17 cellular contexts compared by ENCODE assay signal in the genomic region with DNA sequence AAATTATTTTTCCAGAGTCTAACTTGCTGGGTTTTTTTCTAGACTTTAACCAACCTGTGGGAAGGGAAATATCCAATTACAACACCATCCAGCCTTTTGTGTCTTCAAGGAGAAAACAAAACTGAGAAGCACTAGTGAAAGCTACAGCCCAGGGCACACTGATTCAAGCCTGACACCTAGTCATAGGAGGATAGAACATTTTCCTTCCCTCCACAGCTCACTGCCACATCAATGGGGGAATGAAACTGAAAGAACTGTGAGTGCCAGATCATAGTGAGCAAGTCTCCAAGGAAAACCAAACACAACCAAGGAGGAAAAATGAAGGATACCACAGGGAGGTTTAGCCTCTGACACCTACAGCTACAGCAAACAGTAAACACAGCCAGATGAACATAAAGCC. TPM values are rescaled to one million over a fixed set of nuclear protein-coding genes. Genes with fewer than 3 reads are reported as not detected.
A peak's percentile ranks its signal among the peaks of the same experiment; 100 is the strongest.
DNase-seq lines count a peak whose midpoint lies in the region; ATAC-seq, FAIRE-seq and TF ChIP-seq lines count a peak whose summit lies in the region.
"Had no signal": no experiment of that assay in that cellular context is flagged by ENCODE, and none has a peak within 500 bp of the region (broad histone marks: within the 10 kb centered on the region; RNA-seq: fewer than 3 reads in every experiment).

No MANE protein-coding gene starts in this region.

- H3K36me3 Mint-ChIP-seq in activated CD8-positive, alpha-beta T cell treated with anti-CD3 and anti-CD28 coated beads for 36 hours (ENCODE audit: low read depth): no peaks in the 10 kb centered on the region
- no peaks in the 10 kb centered on the region for H3K36me3 Mint-ChIP-seq in activated CD8-positive, alpha-beta T cell treated with anti-CD3 and anti-CD28 coated beads, Interleukin-2, amount 10 ng/mL, durations not matched to agents 7 days and 5 days (ENCODE audit: low read depth)

- no peaks in the 10 kb centered on the region for H4K20me1 ChIP-seq in keratinocyte (ENCODE audit: control insufficient read depth, extremely low read depth, insufficient read depth, low read length)

- H2BK120ac ChIP-seq in neuronal stem cell (ENCODE audit: low read depth, low read length): no peak overlapping the region

- CTCF ChIA-PET in activated CD8-positive, alpha-beta T cell treated with anti-CD3 and anti-CD28 coated beads for 36 hours (lab: Charles Lee): no interaction called here
- CTCF ChIA-PET in activated CD8-positive, alpha-beta T cell treated with anti-CD3 and anti-CD28 coated beads, Interleukin-2, amount 10 ng/mL, durations not matched to agents 7 days and 5 days (lab: Charles Lee): no interaction called here

- POLR2A ChIA-PET in activated CD8-positive, alpha-beta T cell treated with anti-CD3 and anti-CD28 coated beads for 36 hours (lab: Charles Lee): no interaction called here
- POLR2A ChIA-PET in activated CD8-positive, alpha-beta T cell treated with anti-CD3 and anti-CD28 coated beads, Interleukin-2, amount 10 ng/mL, durations not matched to agents 7 days and 5 days (lab: Charles Lee): no interaction called here

- H2BK15ac ChIP-seq in neuronal stem cell (ENCODE audit: low read length): no peak overlapping the region

- no peaks in the 10 kb centered on the region for H3K9me1 ChIP-seq in keratinocyte (ENCODE audit: control insufficient read depth, extremely low read depth, insufficient read depth, low read length)

- H3K9me3 ChIP-seq in keratinocyte (ENCODE audit: control insufficient read depth, low read depth, low read length): no peaks in the 10 kb centered on the region
- no peaks in the 10 kb centered on the region for H3K9me3 ChIP-seq in neuronal stem cell (replicated peaks in 1 of 2; ENCODE audit: control insufficient read depth in 2 of 2, insufficient read depth in 1 of 2, low read depth in 1 of 2, low read length in 2 of 2)

- H2AK5ac ChIP-seq in neuronal stem cell (ENCODE audit: low read depth, low read length): no peak overlapping the region

- H3K4me1 Mint-ChIP-seq in activated CD8-positive, alpha-beta T cell treated with anti-CD3 and anti-CD28 coated beads for 36 hours (ENCODE audit: low read depth): peaks cover 14% of the 10 kb centered on the region
- peaks cover 8% of the 10 kb centered on the region for H3K4me1 Mint-ChIP-seq in activated CD8-positive, alpha-beta T cell treated with anti-CD3 and anti-CD28 coated beads, Interleukin-2, amount 10 ng/mL, durations not matched to agents 7 days and 5 days (ENCODE audit: low read depth)

- no peaks in the 10 kb centered on the region for H3K27me3 ChIP-seq in keratinocyte (ENCODE audit: control insufficient read depth, extremely low read depth, insufficient read depth, low read length)
- H3K27me3 ChIP-seq in neuronal stem cell (ENCODE audit: control insufficient read depth in 3 of 3, insufficient read depth in 3 of 3, low read depth in 1 of 3, low read length in 3 of 3): peaks cover 0 to 5% (median 0%) of the 10 kb centered on the region in 3 experiments

- H2AFZ ChIP-seq in keratinocyte (ENCODE audit: control insufficient read depth, low read length) (peak overlapping the region; percentile 33), neuronal stem cell (ENCODE audit: low read length) (no peak overlapping the region)

- H3K9ac ChIP-seq in keratinocyte (ENCODE audit: control insufficient read depth, extremely low read depth, insufficient read depth, low read length) (no peak overlapping the region), neuronal stem cell (ENCODE audit: low read depth, low read length, poor library complexity) (no peak overlapping the region)

- H3K18ac ChIP-seq in neuronal stem cell (ENCODE audit: low read length): no peak overlapping the region

- H3K14ac ChIP-seq in neuronal stem cell (ENCODE audit: low read length): no peak overlapping the region

- H2BK12ac ChIP-seq in neuronal stem cell (ENCODE audit: low read length): no peak overlapping the region

- H3K4me1 ChIP-seq in keratinocyte (ENCODE audit: control insufficient read depth, extremely low read depth, insufficient read depth, low read length) (no peaks in the 10 kb centered on the region), neuronal stem cell (ENCODE audit: control insufficient read depth in 2 of 2, insufficient read depth in 1 of 2, low read depth in 1 of 2, low read length in 2 of 2) (no peaks in the 10 kb centered on the region)

- H3K79me1 ChIP-seq in neuronal stem cell (ENCODE audit: low read depth, low read length): peaks cover 2% of the 10 kb centered on the region

- no peaks in the 10 kb centered on the region for H3K79me2 ChIP-seq in keratinocyte (ENCODE audit: control insufficient read depth, insufficient read depth, low read length)

- in situ Hi-C loops in GM13976 (cut with MboI; ENCODE audit: low sequenced_read_pairs, unreplicated experiment): no loop called here

- no peak overlapping the region for H3K23ac ChIP-seq in neuronal stem cell (ENCODE audit: low read depth, low read length, poor library complexity)

- peak; percentile 83 for ATAC-seq in activated CD8-positive, alpha-beta T cell treated with anti-CD3 and anti-CD28 coated beads for 36 hours
- no peak for ATAC-seq in activated CD8-positive, alpha-beta T cell treated with anti-CD3 and anti-CD28 coated beads, Interleukin-2, amount 10 ng/mL, durations not matched to agents 7 days and 5 days
- ATAC-seq in GM21423 (IDR thresholded peaks at IDR 0.05; ENCODE audit: unreplicated experiment) (peak; percentile 95), HG03175 (IDR thresholded peaks at IDR 0.05; ENCODE audit: unreplicated experiment) (peak; percentile 92)
- ATAC-seq: HepG2 had no signal

- H3K27ac ChIP-seq in keratinocyte (ENCODE audit: control insufficient read depth, insufficient read depth, low read length) (no peak overlapping the region), neuronal stem cell (replicated peaks; ENCODE audit: low read length) (no peak overlapping the region)

- no peak overlapping the region for H3K4ac ChIP-seq in neuronal stem cell (ENCODE audit: low read length)

- H3K4me2 ChIP-seq in keratinocyte (ENCODE audit: control insufficient read depth, extremely low read depth, insufficient read depth, low read depth, low read length) (no peak overlapping the region), neuronal stem cell (ENCODE audit: insufficient read depth, low read length, poor library complexity, severe bottlenecking) (no peak overlapping the region)

- dilution Hi-C loops in keratinocyte (cut with MboI; ENCODE audit: extremely low pct_ligation_motif_present, low sequenced_read_pairs): no loop called here

- H2BK5ac ChIP-seq in neuronal stem cell (ENCODE audit: low read length): no peak overlapping the region

- TF ChIP-seq CTCF in activated CD8-positive, alpha-beta T cell treated with anti-CD3 and anti-CD28 coated beads for 36 hours (IDR thresholded peaks at IDR 0.05): no peak
- no peak for TF ChIP-seq CTCF in keratinocyte (optimal IDR thresholded peaks at IDR 0.05 in 1 of 3, IDR thresholded peaks at IDR 0.05 in 1 of 3, conservative IDR thresholded peaks at IDR 0.05 in 1 of 3; ENCODE audit: extremely low read depth in 1 of 3, insufficient read depth in 2 of 3, low read length in 3 of 3)
- no peak for TF ChIP-seq CTCF in GM13976 (IDR thresholded peaks at IDR 0.05; ENCODE audit: borderline replicate concordance, control extremely low read depth, extremely low read depth, insufficient read depth, missing control alignments)

- intact Hi-C loops in activated CD8-positive, alpha-beta T cell treated with anti-CD3 and anti-CD28 coated beads for 36 hours (cut with micrococcal nuclease): loop anchor here (10.0 kb wide), 1 partner anchor 67 kb away; no protein-coding TSS in a partner anchor

- H4K91ac ChIP-seq in neuronal stem cell (ENCODE audit: low read depth, low read length, poor library complexity): no peak overlapping the region

- H3K4me3 ChIP-seq in keratinocyte (ENCODE audit: control insufficient read depth in 2 of 3, extremely low read depth in 1 of 3, insufficient read depth in 2 of 3, low read depth in 1 of 3, low read length in 3 of 3) (no peak overlapping the region), neuronal stem cell (ENCODE audit: low read length in 2 of 2) (no peak overlapping the region)

- peaks cover under 1% of the 10 kb centered on the region for H3K27me3 Mint-ChIP-seq in activated CD8-positive, alpha-beta T cell treated with anti-CD3 and anti-CD28 coated beads for 36 hours
- peaks cover 3% of the 10 kb centered on the region for H3K27me3 Mint-ChIP-seq in activated CD8-positive, alpha-beta T cell treated with anti-CD3 and anti-CD28 coated beads, Interleukin-2, amount 10 ng/mL, durations not matched to agents 7 days and 5 days (ENCODE audit: low read depth)

- H3K27ac Mint-ChIP-seq in activated CD8-positive, alpha-beta T cell treated with anti-CD3 and anti-CD28 coated beads for 36 hours: peak overlapping the region; percentile 10
- H3K27ac Mint-ChIP-seq in activated CD8-positive, alpha-beta T cell treated with anti-CD3 and anti-CD28 coated beads, Interleukin-2, amount 10 ng/mL, durations not matched to agents 7 days and 5 days: no peak overlapping the region
- H3K27ac Mint-ChIP-seq: dendritic cell treated with granulocyte-macrophage colony-stimulating factor and Interleukin-4, amounts not matched to agents 40 ng/mL and 50 ng/mL, for 4 days had no signal

- peak; percentile 20 for DNase-seq in activated CD8-positive, alpha-beta T cell treated with anti-CD3 and anti-CD28 coated beads for 36 hours
- DNase-seq in activated CD8-positive, alpha-beta T cell treated with anti-CD3 and anti-CD28 coated beads, Interleukin-2, amount 10 ng/mL, durations not matched to agents 7 days and 5 days: no peak
- DNase-seq in keratinocyte (ENCODE audit: low read depth, low spot score) (no peak), GM13976 (ENCODE audit: low spot score) (no peak), neuronal stem cell (ENCODE audit: low spot score) (no peak), cerebellar nuclear complex (lab: John Stamatoyannopoulos, UW) (no peak)
- DNase-seq: amniotic stem cell; NCI-H446 treated with DMSO at 0.1 percent for 48 hours; stimulated activated CD4-positive, alpha-beta T cell treated with anti-CD3 and anti-CD28 coated beads, Interleukin-12 subunit alpha, Interleukin-12 subunit beta, amount 100 ng/mL, for 4 hours; stimulated activated CD8-positive, alpha-beta memory T cell treated with anti-CD3 and anti-CD28 coated beads, Interleukin-4, amount 100 ng/mL, for 48 hours had no signal

- H3K4me3 Mint-ChIP-seq in activated CD8-positive, alpha-beta T cell treated with anti-CD3 and anti-CD28 coated beads for 36 hours: no peak overlapping the region
- H3K4me3 Mint-ChIP-seq in activated CD8-positive, alpha-beta T cell treated with anti-CD3 and anti-CD28 coated beads, Interleukin-2, amount 10 ng/mL, durations not matched to agents 7 days and 5 days: no peak overlapping the region
- H3K4me3 Mint-ChIP-seq: dendritic cell treated with granulocyte-macrophage colony-stimulating factor and Interleukin-4, amounts not matched to agents 40 ng/mL and 50 ng/mL, for 4 days had no signal

- no peak for FAIRE-seq in keratinocyte (lab: Jason Lieb, UNC)
- FAIRE-seq: HepG2 had no signal

- H4K8ac ChIP-seq in neuronal stem cell (ENCODE audit: low read depth, low read length): no peak overlapping the region

- H3K9me3 Mint-ChIP-seq in activated CD8-positive, alpha-beta T cell treated with anti-CD3 and anti-CD28 coated beads for 36 hours: no peaks in the 10 kb centered on the region
- H3K9me3 Mint-ChIP-seq in activated CD8-positive, alpha-beta T cell treated with anti-CD3 and anti-CD28 coated beads, Interleukin-2, amount 10 ng/mL, durations not matched to agents 7 days and 5 days (ENCODE audit: insufficient read depth): no peaks in the 10 kb centered on the region

- no peaks in the 10 kb centered on the region for H3K36me3 ChIP-seq in keratinocyte (ENCODE audit: control insufficient read depth in 2 of 2, extremely low read depth in 1 of 2, insufficient read depth in 2 of 2, low read length in 2 of 2)
- H3K36me3 ChIP-seq in neuronal stem cell (replicated peaks in 1 of 2; ENCODE audit: control insufficient read depth in 2 of 2, insufficient read depth in 2 of 2, low read length in 2 of 2): no peaks in the 10 kb centered on the region

RNA-seq across cellular contexts. Expression of a gene that starts 43.3 kb away (rescaled TPM):
- total RNA-seq in activated CD8-positive, alpha-beta T cell treated with anti-CD3 and anti-CD28 coated beads for 36 hours: not detected
- not detected for total RNA-seq in activated CD8-positive, alpha-beta T cell treated with anti-CD3 and anti-CD28 coated beads, Interleukin-2, amount 10 ng/mL, durations not matched to agents 7 days and 5 days
- not detected in 3 replicates for polyA plus RNA-seq in keratinocyte
- not detected for polyA plus RNA-seq in keratinocyte (2011; ENCODE audit: low read depth)
- polyA plus RNA-seq in keratinocyte (2011; cell fraction: cytosol; rRNA removed): not detected in 2 replicates
- polyA plus RNA-seq in keratinocyte (2011; cell fraction: nucleus; rRNA removed): not detected in 2 replicates
- polyA plus RNA-seq in keratinocyte (2012; ENCODE audit: low replicate concordance): not detected in 2 replicates
- polyA minus RNA-seq in keratinocyte: 0.46 TPM in 1 of 3 replicates, not detected in the others
- polyA minus RNA-seq in keratinocyte (2011; cell fraction: cytosol; rRNA and poly(A)+ RNA removed): not detected
- not detected in 2 replicates for polyA minus RNA-seq in keratinocyte (2011; cell fraction: nucleus; rRNA and poly(A)+ RNA removed)
- polyA plus RNA-seq in neuronal stem cell (2013, experiment 1 of 2): not detected
- not detected for polyA plus RNA-seq in neuronal stem cell (2013, experiment 2 of 2)
- total RNA-seq: HepG2, lung microvascular endothelial cell, omental fat pad, urinary bladder had no signal
- polyA plus RNA-seq: HepG2, urinary bladder had no signal

RNA-seq across cellular contexts. Expression of a gene that starts 55.9 kb away (rescaled TPM):
- not detected for total RNA-seq in activated CD8-positive, alpha-beta T cell treated with anti-CD3 and anti-CD28 coated beads for 36 hours
- total RNA-seq in activated CD8-positive, alpha-beta T cell treated with anti-CD3 and anti-CD28 coated beads, Interleukin-2, amount 10 ng/mL, durations not matched to agents 7 days and 5 days: not detected
- polyA plus RNA-seq in keratinocyte: not detected in 3 replicates
- polyA plus RNA-seq in keratinocyte (2011; ENCODE audit: low read depth): not detected
- polyA plus RNA-seq in keratinocyte (2011; cell fraction: cytosol; rRNA removed): not detected in 2 replicates
- not detected in 2 replicates for polyA plus RNA-seq in keratinocyte (2011; cell fraction: nucleus; rRNA removed)
- not detected in 2 replicates for polyA plus RNA-seq in keratinocyte (2012; ENCODE audit: low replicate concordance)
- polyA minus RNA-seq in keratinocyte: not detected in 3 replicates
- polyA minus RNA-seq in keratinocyte (2011; cell fraction: cytosol; rRNA and poly(A)+ RNA removed): not detected
- polyA minus RNA-seq in keratinocyte (2011; cell fraction: nucleus; rRNA and poly(A)+ RNA removed): not detected in 2 replicates
- polyA plus RNA-seq in neuronal stem cell (2013, experiment 1 of 2): not detected
- polyA plus RNA-seq in neuronal stem cell (2013, experiment 2 of 2): not detected
- total RNA-seq: lung microvascular endothelial cell, omental fat pad, urinary bladder had no signal
- polyA plus RNA-seq: HepG2, urinary bladder had no signal
